29 cellular contexts compared by ENCODE assay signal in the genomic region with DNA sequence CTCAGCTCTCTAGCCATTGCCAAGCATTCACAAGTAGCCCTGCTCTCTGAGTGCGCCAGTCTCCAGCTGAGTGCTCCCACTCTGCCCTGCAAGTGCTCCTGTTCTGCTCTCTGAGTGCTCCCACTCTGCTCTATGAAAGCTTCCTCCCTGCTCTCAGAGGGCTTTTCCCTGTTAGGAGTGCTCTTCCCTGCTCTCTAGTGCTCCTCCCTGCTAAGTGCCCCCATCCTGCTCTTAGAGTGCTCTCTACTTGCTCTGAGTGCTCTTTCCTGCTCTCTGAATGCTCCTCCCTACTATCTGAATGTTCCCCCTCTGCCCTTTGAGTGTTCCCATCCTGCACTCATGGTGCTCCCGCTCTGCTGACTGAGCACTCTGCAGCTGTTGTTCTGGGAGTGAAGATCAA.
"Had no signal": no experiment of that assay in that cellular context is flagged by ENCODE, and none has a peak within 500 bp of the region (broad histone marks: within the 10 kb centered on the region; RNA-seq: fewer than 3 reads in every experiment).

No MANE protein-coding gene starts in this region.

- FAIRE-seq: colon, endometrium, endothelial cell of umbilical vein, frontal cortex had no signal

- H3K4me3 ChIP-seq: colonic mucosa, coronary artery, dorsolateral prefrontal cortex, esophagus muscularis mucosa, esophagus squamous epithelium, gastrocnemius medialis, gastroesophageal sphincter, heart left ventricle, heart right ventricle, hepatocyte had no signal

- ATAC-seq: effector memory CD8-positive, alpha-beta T cell; esophagus mucosa; gastrocnemius medialis; gastroesophageal sphincter; heart left ventricle; heart right ventricle had no signal

- H3K9me3 ChIP-seq: colonic mucosa, gastrocnemius medialis had no signal

- DNase-seq: colonic mucosa; cortex of kidney; dermis blood vessel endothelial cell; dorsolateral prefrontal cortex; effector CD4-positive, alpha-beta T cell; effector CD8-positive, alpha-beta T cell; effector memory CD4-positive, alpha-beta T cell; effector memory CD8-positive, alpha-beta T cell; endodermal cell; erythroblast; esophagus squamous epithelium; foreskin fibroblast; foreskin melanocyte; gastrocnemius medialis; glutamatergic neuron; head of caudate nucleus; heart left ventricle; heart right ventricle had no signal

- H2AFZ ChIP-seq: hepatocyte had no signal

- H3K4me3 Mint-ChIP-seq: dendritic cell treated with granulocyte-macrophage colony-stimulating factor and Interleukin-4, amounts not matched to agents 40 ng/mL and 50 ng/mL, for 4 days; effector memory CD8-positive, alpha-beta T cell; endodermal cell had no signal

- H3K4me1 ChIP-seq: colonic mucosa, esophagus muscularis mucosa, esophagus squamous epithelium, gastrocnemius medialis, gastroesophageal sphincter, heart left ventricle, heart right ventricle had no signal

- H3K36me3 ChIP-seq: colonic mucosa, esophagus muscularis mucosa, esophagus squamous epithelium, gastrocnemius medialis, gastroesophageal sphincter, heart left ventricle, heart right ventricle had no signal

- H3K79me2 ChIP-seq: hepatocyte had no signal

- H3K27ac ChIP-seq: colonic mucosa, coronary artery, dorsolateral prefrontal cortex, epithelial cell of prostate, esophagus muscularis mucosa, esophagus squamous epithelium, gastrocnemius medialis, gastroesophageal sphincter, heart left ventricle, heart right ventricle, hepatocyte had no signal

- H3K27ac Mint-ChIP-seq: dendritic cell treated with granulocyte-macrophage colony-stimulating factor and Interleukin-4, amounts not matched to agents 40 ng/mL and 50 ng/mL, for 4 days; effector memory CD8-positive, alpha-beta T cell; endodermal cell had no signal

- H3K4me2 ChIP-seq: hepatocyte had no signal

- H3K27me3 ChIP-seq: colonic mucosa had no signal

- H3K4me1 Mint-ChIP-seq: endodermal cell had no signal
